In genomic region chr2:45778720-45779171, GRCh38 we compare ENCODE assay signal across 8 cellular contexts.
A peak's percentile ranks its signal among the peaks of the same experiment; 100 is the strongest.
DNase-seq lines count a peak whose midpoint lies in the region; ATAC-seq and TF ChIP-seq lines count a peak whose summit lies in the region.

No MANE protein-coding gene starts in this region.

- no peaks in the 10 kb centered on the region; the same call in 1 of the 2 replicates for H3K79me2 ChIP-seq in MM.1S (ENCODE audit: low read length)

- H3K9me3 ChIP-seq in MM.1S (replicated peaks; ENCODE audit: insufficient read depth, low read length) = no peaks in the 10 kb centered on the region

- H3K27ac ChIP-seq in MM.1S (ENCODE audit: low read length) = no peak overlapping the region
- H3K27ac ChIP-seq in VCaP = no peak overlapping the region

- 0 out of 2 replicates have a peak overlapping the region, but pooled peaks have one; percentile 30 for H2AFZ ChIP-seq in MM.1S (ENCODE audit: low read length)

- no peak overlapping the region for H3K9ac ChIP-seq in MM.1S (ENCODE audit: low read length)

- no peaks in the 10 kb centered on the region for H4K20me1 ChIP-seq in MM.1S (ENCODE audit: insufficient read depth, low read length)

- no peaks in the 10 kb centered on the region for H3K27me3 ChIP-seq in MM.1S (replicated peaks; ENCODE audit: insufficient read depth, low read length)

- no peaks in the 10 kb centered on the region for H3K9me2 ChIP-seq in MM.1S (replicated peaks; ENCODE audit: insufficient read depth, low read length)

- in situ Hi-C loops in T47D (cut with HindIII; ENCODE audit: low pct_unique_long_range_greater_than_20kb, low sequenced_read_pairs) = no loop called here

- peak overlapping the region; percentile 50 for H3K4me3 ChIP-seq in MM.1S (ENCODE audit: low read length)

- no peaks in the 10 kb centered on the region for H3F3A ChIP-seq in MM.1S (ENCODE audit: insufficient read depth, low read length)

- peaks cover 4% of the 10 kb centered on the region; the same call in 1 of the 2 replicates for H3K4me1 ChIP-seq in MM.1S (ENCODE audit: low read length)

- peak; percentile 77 for TF ChIP-seq CTCF in MM.1S (IDR thresholded peaks at IDR 0.05; ENCODE audit: low read length)
- TF ChIP-seq CTCF in VCaP (conservative IDR thresholded peaks at IDR 0.05) = peak; percentile 77

- DNase-seq in NCI-H2107 treated with DMSO at 0.1 percent for 48 hours (lab: John Stamatoyannopoulos, UW; ENCODE audit: unreplicated experiment) (peak; percentile 28), NCI-H2107 (lab: John Stamatoyannopoulos, UW) (no peak), MM.1S (peak; percentile 82), T47D (ENCODE audit: low read depth in 1 of 2, low spot score in 1 of 2) (peak; percentile 45 to 62), kidney tubule cell (ENCODE audit: low spot score) (peak; percentile 79)
- DNase-seq in stimulated activated CD4-positive, alpha-beta T cell treated with anti-CD3 and anti-CD28 coated beads, TNF-alpha, amount 100 ng/mL, for 48 hours (ENCODE audit: low read depth in 3 of 3) = peak; percentile 33 to 65 (median 34)

- peak overlapping the region; percentile 59; the same call in 1 of the 2 replicates for H3K4me2 ChIP-seq in MM.1S (ENCODE audit: low read depth, low read length)

- ATAC-seq in GM21526 (IDR thresholded peaks at IDR 0.05; ENCODE audit: low FRiP score, unreplicated experiment) = no peak

- no peaks in the 10 kb centered on the region for H3K36me3 ChIP-seq in MM.1S (replicated peaks; ENCODE audit: insufficient read depth, low read length)
